In the genomic region with DNA sequence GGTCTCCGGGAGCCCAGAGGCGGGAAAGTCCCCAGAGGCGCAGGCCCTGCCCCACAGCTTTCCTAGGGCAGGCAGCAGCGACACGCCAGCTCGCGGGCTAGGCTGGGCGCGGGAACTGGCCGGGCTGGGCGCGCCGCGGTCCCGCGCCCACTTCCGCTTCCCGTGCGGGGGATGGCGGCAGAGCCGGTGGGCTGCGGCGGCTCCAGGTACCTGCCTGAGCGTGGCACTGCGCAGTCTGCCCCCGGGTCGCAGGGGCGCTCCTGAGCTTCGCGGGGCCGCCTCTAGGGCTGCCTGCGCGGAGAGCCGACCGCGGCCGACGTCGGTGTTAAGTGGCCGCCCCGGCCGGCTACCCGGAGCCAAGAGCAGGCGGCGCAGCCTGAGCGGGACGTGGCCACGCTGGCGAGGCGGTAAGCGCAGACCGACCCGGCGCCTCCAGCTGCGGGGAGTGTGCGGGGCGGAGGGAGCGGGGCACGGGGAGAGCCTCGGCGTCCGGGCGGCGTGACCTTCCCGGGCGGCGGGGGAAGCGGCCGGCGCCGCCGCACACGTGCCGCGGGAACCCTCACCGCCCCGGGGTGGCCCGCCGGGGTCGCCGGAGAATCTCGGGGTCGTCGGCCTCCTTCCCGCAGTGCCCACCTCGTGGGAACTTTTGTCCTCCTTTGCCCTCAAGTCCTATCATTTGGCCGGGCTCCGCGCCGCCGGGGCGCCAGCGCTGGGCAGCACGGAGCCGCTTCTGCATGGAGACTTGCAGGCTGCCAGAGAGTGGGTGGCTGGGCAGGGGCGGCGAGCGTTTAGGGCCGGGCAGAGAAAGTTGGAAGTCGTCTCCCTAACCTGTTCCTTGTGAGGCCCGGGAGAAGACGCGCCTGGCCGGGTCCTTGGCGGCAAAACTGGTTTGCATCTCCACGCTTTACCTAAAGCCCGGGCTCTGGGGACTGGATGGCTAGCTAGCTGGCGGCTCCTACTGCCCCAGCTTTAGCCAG, we compare ENCODE assay signal across 9 cellular contexts. TPM values are rescaled to one million over a fixed set of nuclear protein-coding genes. Genes with fewer than 3 reads are reported as not detected.
DNase-seq lines count a peak whose midpoint lies in the region; ATAC-seq and TF ChIP-seq lines count a peak whose summit lies in the region.
"Had no signal": no experiment of that assay in that cellular context is flagged by ENCODE, and none has a peak within 500 bp of the region (broad histone marks: within the 10 kb centered on the region; RNA-seq: fewer than 3 reads in every experiment).

No MANE protein-coding gene starts in this region.

- H3K27ac ChIP-seq in HUES64 (ENCODE audit: low read depth, low read length) = no peak overlapping the region
- no peak overlapping the region for H3K27ac ChIP-seq in coronary artery
- no peak overlapping the region for H3K27ac ChIP-seq in lower lobe of right lung
- peak overlapping the region; percentile 1 to 38 (median 9) for H3K27ac ChIP-seq in stomach
- H3K27ac ChIP-seq: BLaER1 had no signal

- H3K4me1 Mint-ChIP-seq in T-helper 17 cell = no peaks in the 10 kb centered on the region

- H3K4me3 Mint-ChIP-seq in T-helper 17 cell = peak overlapping the region; percentile 57

- intact Hi-C loops in lower lobe of right lung (cut with DNase I) (no loop called here), stomach (cut with DNase I; ENCODE audit: low total_unique reads) (no loop called here)

- DNase-seq in NCI-H1105 treated with DMSO at 0.1 percent for 48 hours (lab: John Stamatoyannopoulos, UW) = peak; percentile 43
- DNase-seq in NCI-H1105 (lab: John Stamatoyannopoulos, UW) = no peak
- peak in 2 of 3 donors; percentile 7 to 10 for DNase-seq in T-helper 17 cell
- no peak for DNase-seq in coronary artery (ENCODE audit: low spot score)
- peak; percentile 61 for DNase-seq in lower lobe of right lung
- peak; percentile 37 for DNase-seq in stomach

- TF ChIP-seq CTCF in coronary artery (IDR thresholded peaks at IDR 0.05) (no peak), lower lobe of right lung (IDR thresholded peaks at IDR 0.05) (peak; percentile 29), stomach (IDR thresholded peaks at IDR 0.05) (no peak)

- no peak for TF ChIP-seq EP300 in stomach (IDR thresholded peaks at IDR 0.05)

- H3K9me3 ChIP-seq in HUES64 (ENCODE audit: insufficient read depth, low read depth, low read length) = peaks cover 35% of the 10 kb centered on the region
- peaks cover 4% of the 10 kb centered on the region for H3K9me3 ChIP-seq in T-helper 17 cell (ENCODE audit: control insufficient read depth, low read length, poor library complexity, severe bottlenecking)
- no peaks in the 10 kb centered on the region for H3K9me3 ChIP-seq in lower lobe of right lung
- peaks cover 0 to 7% (median 0%) of the 10 kb centered on the region in 4 donors for H3K9me3 ChIP-seq in stomach

- H3K36me3 Mint-ChIP-seq in T-helper 17 cell (ENCODE audit: low read depth) = no peaks in the 10 kb centered on the region

- H3K27me3 ChIP-seq in HUES64 (ENCODE audit: insufficient read depth, low read length) (peaks cover 29% of the 10 kb centered on the region), lower lobe of right lung (ENCODE audit: low read depth) (peaks cover 30% of the 10 kb centered on the region), stomach (peaks cover 0 to 52% (median 15%) of the 10 kb centered on the region in 3 donors)
- H3K27me3 ChIP-seq: BLaER1 had no signal

- no peaks in the 10 kb centered on the region for H3K4me1 ChIP-seq in HUES64 (ENCODE audit: insufficient read depth, low read length)
- H3K4me1 ChIP-seq in lower lobe of right lung = peaks cover 7% of the 10 kb centered on the region
- H3K4me1 ChIP-seq in stomach = peaks cover 6 to 17% (median 12%) of the 10 kb centered on the region in 4 donors
- H3K4me1 ChIP-seq: BLaER1 had no signal

- no peak overlapping the region for H3K27ac Mint-ChIP-seq in T-helper 17 cell

- no peak for TF ChIP-seq POLR2A in stomach (IDR thresholded peaks at IDR 0.05)

- WGBS in HUES64 = 8% methylated on average over 108 of the region's 108 CpGs
- 0 to 3% (median 2%) methylated on average over 22 to 108 of the region's 108 CpGs for WGBS in stomach, 5 donors

- H3K36me3 ChIP-seq in HUES64 (ENCODE audit: insufficient read depth, low read length) (no peaks in the 10 kb centered on the region), lower lobe of right lung (no peaks in the 10 kb centered on the region), stomach (no peaks in the 10 kb centered on the region)
- H3K36me3 ChIP-seq: BLaER1 had no signal

- peak overlapping the region; percentile 73 for H3K9ac ChIP-seq in HUES64 (ENCODE audit: low read depth, low read length)
- H3K9ac ChIP-seq: BLaER1 had no signal

- ATAC-seq in GM21528 (IDR thresholded peaks at IDR 0.05; ENCODE audit: low FRiP score, unreplicated experiment) (peak; percentile 78), T-helper 17 cell (peak; percentile 83), lower lobe of right lung (peak; percentile 85 to 91)

- peaks cover 52% of the 10 kb centered on the region for H3K27me3 Mint-ChIP-seq in T-helper 17 cell

- H3K4me3 ChIP-seq in HUES64 (ENCODE audit: low read length) (peak overlapping the region; percentile 60), coronary artery (peak overlapping the region; percentile 77), lower lobe of right lung (peak overlapping the region; percentile 62), stomach (peak overlapping the region; percentile 53 to 83 (median 61))
- H3K4me3 ChIP-seq: BLaER1 had no signal

RNA-seq across cellular contexts. Expression of a gene that starts 31.4 kb away (rescaled TPM):
- polyA plus RNA-seq in HUES64 (2013, experiment 1 of 2) = 12.7 TPM
- polyA plus RNA-seq in HUES64 (2013, experiment 2 of 2) = 15.2 TPM
- total RNA-seq in T-helper 17 cell = 10 to 100 TPM; 40.3 to 56.5 TPM
- 46.5 TPM for total RNA-seq in lower lobe of right lung
- 10 to 100 TPM; 22.2 to 69.2 (median 28.5) TPM for total RNA-seq in stomach
- 10 to 100 TPM; 15.1 to 51.3 (median 17.4) TPM for polyA plus RNA-seq in stomach

RNA-seq across cellular contexts. Expression of a gene that starts 40.7 kb away (rescaled TPM):
- not detected for polyA plus RNA-seq in HUES64 (2013, experiment 1 of 2)
- polyA plus RNA-seq in HUES64 (2013, experiment 2 of 2) = not detected
- total RNA-seq in T-helper 17 cell (under 1 TPM in 1 of 2 donors, not detected in 1; 0.22 TPM), lower lobe of right lung (not detected), stomach (1 to 10 TPM in 1 of 5 donors, not detected in 4; 1.2 TPM)
- not detected for polyA plus RNA-seq in stomach

Comparison
In these comparisons a context has a peak if more than half of its experiments do, and no peak if none do; other contexts are left out.
1. DNase-seq: peak in NCI-H1105 treated with DMSO at 0.1 percent for 48 hours (single experiment), T-helper 17 cell (2 of 3), lower lobe of right lung (single experiment) and stomach (single experiment); none in NCI-H1105 (single experiment) and coronary artery (single experiment).
2. H3K27ac ChIP-seq: peak in stomach (5 of 5); none in HUES64 (single experiment), coronary artery (0 of 2) and lower lobe of right lung (single experiment).
3. Peak in every context shown above with its lines, with median percentiles within 50 percentile points of each other: ATAC-seq and H3K4me3 ChIP-seq.